In the genomic region with DNA sequence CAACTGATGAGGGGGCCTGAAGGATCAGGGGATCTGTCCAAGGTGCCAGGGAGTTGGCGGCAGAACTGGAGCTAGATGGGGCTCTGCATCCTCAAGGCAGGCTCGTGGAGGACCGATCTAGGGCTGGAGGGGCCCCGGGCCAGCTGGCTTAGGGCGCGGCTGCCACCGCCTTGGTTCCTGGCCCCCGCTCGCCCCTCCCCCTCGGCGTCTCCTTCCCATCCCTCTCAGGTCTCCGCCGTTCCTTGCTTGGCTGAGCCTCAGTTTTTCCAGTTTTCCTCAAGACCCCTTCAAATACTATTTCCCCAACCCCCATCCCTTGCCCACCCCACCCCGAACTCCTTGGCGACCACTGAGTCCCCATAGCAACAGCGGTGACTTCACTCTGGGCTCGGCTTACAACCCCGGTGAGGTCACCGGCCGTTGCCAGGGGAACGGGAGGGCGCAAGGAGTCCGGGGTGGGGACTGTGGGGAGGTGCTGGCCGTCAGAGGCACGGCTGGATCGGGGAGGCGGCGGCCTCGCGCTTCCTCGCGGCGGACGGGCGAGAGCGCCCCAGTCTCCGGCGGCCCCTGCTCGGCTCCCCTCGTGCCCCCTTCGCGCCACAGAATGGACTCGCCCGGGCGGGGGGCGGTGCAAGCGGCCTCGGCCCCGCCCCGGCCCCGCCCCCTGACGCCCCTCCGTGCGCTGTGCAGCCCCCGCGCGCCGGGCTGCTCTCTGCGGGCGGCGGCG, we compare ENCODE assay signal across 8 cellular contexts. TPM values are rescaled to one million over a fixed set of nuclear protein-coding genes. Genes with fewer than 3 reads are reported as not detected.
DNase-seq lines count a peak whose midpoint lies in the region; ATAC-seq, FAIRE-seq and TF ChIP-seq lines count a peak whose summit lies in the region.

No MANE protein-coding gene starts in this region.

- DNase-seq in GM18507 (ENCODE audit: extremely low spot score, insufficient read length, low read depth) (peak; percentile 38), HPDE6-E6E7 (ENCODE audit: extremely low spot score) (peak; percentile 91), NOMO-1 treated with DMSO at 0.1 percent for 48 hours (lab: John Stamatoyannopoulos, UW; ENCODE audit: unreplicated experiment) (peak; percentile 42), mucosa of descending colon (peak; percentile 68 to 83 (median 78))
- peak; percentile 78 for DNase-seq in activated T-cell treated with anti-CD3 and anti-CD28 coated beads, Interleukin-2, amount 50 U/mL, for 24 hours
- DNase-seq in stimulated activated CD8-positive, alpha-beta memory T cell treated with anti-CD3 and anti-CD28 coated beads, Interleukin-2, amount 100 ng/mL, for 48 hours (ENCODE audit: low read depth in 2 of 2): peak; percentile 65

- H3K9me3 ChIP-seq in mucosa of descending colon: no peaks in the 10 kb centered on the region

- H3K27me3 Mint-ChIP-seq in activated T-cell treated with anti-CD3 and anti-CD28 coated beads, Interleukin-2, amount 50 U/mL, for 24 hours: peaks cover 47% of the 10 kb centered on the region

- FAIRE-seq in GM18507 (lab: Jason Lieb, UNC): no peak

- no peaks in the 10 kb centered on the region for H3K36me3 ChIP-seq in mucosa of descending colon (ENCODE audit: low read depth)

- no peaks in the 10 kb centered on the region for H3K36me3 Mint-ChIP-seq in activated T-cell treated with anti-CD3 and anti-CD28 coated beads, Interleukin-2, amount 50 U/mL, for 24 hours (ENCODE audit: low read depth)

- H3K27ac Mint-ChIP-seq in activated T-cell treated with anti-CD3 and anti-CD28 coated beads, Interleukin-2, amount 50 U/mL, for 24 hours: no peak overlapping the region

- H3K9me3 Mint-ChIP-seq in activated T-cell treated with anti-CD3 and anti-CD28 coated beads, Interleukin-2, amount 50 U/mL, for 24 hours: no peaks in the 10 kb centered on the region

- peaks cover 8% of the 10 kb centered on the region for H3K4me1 ChIP-seq in mucosa of descending colon (ENCODE audit: low read depth)

- TF ChIP-seq CTCF in mucosa of descending colon (IDR thresholded peaks at IDR 0.05): no peak

- intact Hi-C loops in mucosa of descending colon (cut with DNase I, micrococcal nuclease): no loop called here

- H3K4me3 Mint-ChIP-seq in activated T-cell treated with anti-CD3 and anti-CD28 coated beads, Interleukin-2, amount 50 U/mL, for 24 hours: peak overlapping the region; percentile 61

- ATAC-seq in esophagus mucosa: peak; percentile 63
- ATAC-seq in mucosa of descending colon: peak; percentile 77
- ATAC-seq in HG03025 (IDR thresholded peaks at IDR 0.05; ENCODE audit: low FRiP score, unreplicated experiment): no peak

- no peak overlapping the region for H3K4me3 ChIP-seq in mucosa of descending colon

- peaks cover 6% of the 10 kb centered on the region for H3K4me1 Mint-ChIP-seq in activated T-cell treated with anti-CD3 and anti-CD28 coated beads, Interleukin-2, amount 50 U/mL, for 24 hours (ENCODE audit: low read depth)

RNA-seq across cellular contexts. Expression of a gene that starts 7.5 kb away (rescaled TPM):
- 0.56 TPM for total RNA-seq in esophagus mucosa
- total RNA-seq in mucosa of descending colon: 1 to 10 TPM in 2 of 3 donors, under 1 TPM in 1; 0.81 to 2.2 (median 1.5) TPM

RNA-seq across cellular contexts. Expression of a gene that starts 14.2 kb away (rescaled TPM):
- total RNA-seq in esophagus mucosa: 1.1 TPM
- total RNA-seq in mucosa of descending colon: 10 to 100 TPM in 1 of 3 donors, 1 to 10 TPM in 2; 1.6 to 12.3 (median 2.5) TPM

RNA-seq across cellular contexts. Expression of a gene that starts 18.1 kb away (rescaled TPM):
- total RNA-seq in esophagus mucosa: 22.6 TPM
- 10 to 100 TPM; 34.9 to 49.1 (median 39.7) TPM for total RNA-seq in mucosa of descending colon

RNA-seq across cellular contexts. Expression of a gene that starts 22.8 kb away (rescaled TPM):
- 30.4 TPM for total RNA-seq in esophagus mucosa
- total RNA-seq in mucosa of descending colon: 1 to 10 TPM; 1.9 to 2.9 (median 2.3) TPM

RNA-seq across cellular contexts. Expression of a gene that starts 52.3 kb away (rescaled TPM):
- total RNA-seq in esophagus mucosa: 6.6 TPM
- 10 to 100 TPM; 26.0 to 52.0 (median 28.8) TPM for total RNA-seq in mucosa of descending colon

Comparison
In these comparisons a context has a peak if more than half of its experiments do, and no peak if none do; other contexts are left out.
1. DNase-seq: peak in every context shown above with its lines; median percentile 91 in HPDE6-E6E7; 78 in activated T-cell treated with anti-CD3 and anti-CD28 coated beads, Interleukin-2, amount 50 U/mL, for 24 hours; 78 in mucosa of descending colon; 65 in stimulated activated CD8-positive, alpha-beta memory T cell treated with anti-CD3 and anti-CD28 coated beads, Interleukin-2, amount 100 ng/mL, for 48 hours; 42 in NOMO-1 treated with DMSO at 0.1 percent for 48 hours; 38 in GM18507.